ENCODE assay signal across 9 cellular contexts in the genomic region with DNA sequence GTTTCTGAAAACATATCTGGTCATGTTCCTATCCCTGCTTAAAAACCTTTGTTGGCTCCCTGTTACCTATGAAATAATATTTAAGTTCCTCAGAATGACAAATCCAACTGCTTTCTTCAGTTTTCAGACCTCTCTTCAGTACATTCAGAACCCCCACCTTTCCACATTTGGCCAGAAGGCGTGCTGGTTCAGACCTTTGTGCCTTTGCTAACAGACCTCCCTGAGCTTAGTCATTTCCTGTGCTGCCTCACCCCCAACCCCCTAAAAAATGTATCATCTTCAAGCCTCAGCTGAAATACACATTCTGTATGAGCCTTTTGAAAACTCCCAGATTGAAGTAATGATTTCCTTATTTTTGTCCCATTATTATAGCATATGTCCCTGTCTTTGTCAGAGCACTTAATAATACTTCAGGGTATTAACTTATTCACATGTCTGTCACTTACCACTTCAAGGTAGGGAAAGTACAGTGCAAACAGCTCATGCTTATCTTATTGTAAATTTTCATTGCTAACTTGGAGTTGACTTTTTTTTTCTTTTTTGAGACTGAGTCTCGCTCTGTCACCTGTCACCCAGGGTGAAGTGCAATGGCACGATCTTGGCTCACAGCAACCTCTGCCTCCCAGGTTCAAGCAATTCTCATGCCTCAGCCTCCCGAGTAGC. TPM values are rescaled to one million over a fixed set of nuclear protein-coding genes. Genes with fewer than 3 reads are reported as not detected.
DNase-seq lines count a peak whose midpoint lies in the region; ATAC-seq, FAIRE-seq and TF ChIP-seq lines count a peak whose summit lies in the region.
"Had no signal": no experiment of that assay in that cellular context is flagged by ENCODE, and none has a peak within 500 bp of the region (broad histone marks: within the 10 kb centered on the region; RNA-seq: fewer than 3 reads in every experiment).

No MANE protein-coding gene starts in this region.

- no peaks in the 10 kb centered on the region for H4K20me1 ChIP-seq in endothelial cell of umbilical vein (replicated peaks; ENCODE audit: control insufficient read depth, extremely low read depth, insufficient read depth, low read length)

- H3K27me3 ChIP-seq in endothelial cell of umbilical vein (ENCODE audit: control insufficient read depth in 2 of 2, insufficient read depth in 2 of 2, low read length in 2 of 2) (no peaks in the 10 kb centered on the region), SJCRH30 (no peaks in the 10 kb centered on the region)
- H3K27me3 ChIP-seq: right lobe of liver had no signal

- intact Hi-C loops in activated CD4-positive, alpha-beta T cell treated with anti-CD3 and anti-CD28 coated beads, Interleukin-2, amount 10 ng/mL, durations not matched to agents 24 days and 14 days (cut with micrococcal nuclease): loop anchor here (1.0 to 5.0 kb wide), 3 partner anchors 75 to 153 kb away; no protein-coding TSS in a partner anchor
- intact Hi-C loops in endothelial cell of umbilical vein (cut with micrococcal nuclease): loop anchor here (1.0 kb wide), 1 partner anchor 97 kb away; no protein-coding TSS in a partner anchor

- no peak for TF ChIP-seq POLR2A in endothelial cell of umbilical vein (IDR thresholded peaks at IDR 0.05; ENCODE audit: low read depth, low read length)

- H3K9me3 ChIP-seq in endothelial cell of umbilical vein (replicated peaks; ENCODE audit: control insufficient read depth, insufficient read depth, low read length) (no peaks in the 10 kb centered on the region), SJCRH30 (replicated peaks) (no peaks in the 10 kb centered on the region)
- H3K9me3 ChIP-seq: right lobe of liver had no signal

- no TSS peak for BruUV-seq in endothelial cell of umbilical vein (replicated peaks; lab: Mats Ljungman, UMichigan)

- no peak overlapping the region for H3K9ac ChIP-seq in endothelial cell of umbilical vein (replicated peaks; ENCODE audit: extremely low read depth, insufficient read depth, low read length)

- DNase-seq in HK-2 (ENCODE audit: unreplicated experiment): peak; percentile 68
- peak; percentile 86 for DNase-seq in activated CD4-positive, alpha-beta T cell treated with anti-CD3 and anti-CD28 coated beads, Interleukin-2, amount 10 ng/mL, durations not matched to agents 24 days and 14 days
- DNase-seq in endothelial cell of umbilical vein (ENCODE audit: low read depth, low spot score): peak; percentile 62
- DNase-seq in stimulated activated CD4-positive, alpha-beta T cell treated with anti-CD3 and anti-CD28 coated beads, Interleukin-2, amount 100 ng/mL, for 48 hours: peak; percentile 35 to 48
- no peak for DNase-seq in cerebellum (ENCODE audit: low spot score)
- DNase-seq in SJCRH30: no peak
- DNase-seq in DMS 273 (lab: John Stamatoyannopoulos, UW; ENCODE audit: unreplicated experiment): no peak

- peak; percentile 40 for FAIRE-seq in endothelial cell of umbilical vein (lab: Jason Lieb, UNC)

- peaks cover 29% of the 10 kb centered on the region for H3K4me1 Mint-ChIP-seq in activated CD4-positive, alpha-beta T cell treated with anti-CD3 and anti-CD28 coated beads, Interleukin-2, amount 10 ng/mL, durations not matched to agents 24 days and 14 days

- POLR2A ChIA-PET in endothelial cell of umbilical vein (lab: Charles Lee): interaction anchor here (1.0 kb wide), 1 partner anchor 76 kb away, joined by 4 read pairs; the partner anchor contains the start of gene ECI2

- H3K4me2 ChIP-seq in endothelial cell of umbilical vein (ENCODE audit: insufficient read depth, low read length): peak overlapping the region; percentile 24

- peak overlapping the region; percentile 53 for H3K4me3 Mint-ChIP-seq in activated CD4-positive, alpha-beta T cell treated with anti-CD3 and anti-CD28 coated beads, Interleukin-2, amount 10 ng/mL, durations not matched to agents 24 days and 14 days

- H3K27ac Mint-ChIP-seq in activated CD4-positive, alpha-beta T cell treated with anti-CD3 and anti-CD28 coated beads, Interleukin-2, amount 10 ng/mL, durations not matched to agents 24 days and 14 days: peak overlapping the region; percentile 82

- CTCF ChIA-PET in endothelial cell of umbilical vein (lab: Charles Lee): interaction anchor here (0.6 to 8.0 kb wide), 11 partner anchors 10 to 150 kb away, joined by 3 to 120 read pairs (median 4); partner anchors contain the start of gene ECI2

- H3K9me1 ChIP-seq in endothelial cell of umbilical vein (replicated peaks; ENCODE audit: control insufficient read depth, extremely low read depth, insufficient read depth, low read length): no peaks in the 10 kb centered on the region

- H3K27ac ChIP-seq in endothelial cell of umbilical vein (ENCODE audit: insufficient read depth, low read depth, low read length) (peak overlapping the region; percentile 72), SJCRH30 (no peak overlapping the region)
- H3K27ac ChIP-seq: right lobe of liver had no signal

- peaks cover 7 to 36% of the 10 kb centered on the region in 2 experiments for H3K36me3 ChIP-seq in endothelial cell of umbilical vein (ENCODE audit: control insufficient read depth in 2 of 2, extremely low read depth in 1 of 2, insufficient read depth in 2 of 2, low read length in 2 of 2)
- peaks cover 69% of the 10 kb centered on the region for H3K36me3 ChIP-seq in SJCRH30

- H3K4me1 ChIP-seq in endothelial cell of umbilical vein (ENCODE audit: control insufficient read depth, extremely low read depth, insufficient read depth, low read length) (peaks cover 22% of the 10 kb centered on the region), SJCRH30 (no peaks in the 10 kb centered on the region)
- H3K4me1 ChIP-seq: right lobe of liver had no signal

- H3K9me3 Mint-ChIP-seq in activated CD4-positive, alpha-beta T cell treated with anti-CD3 and anti-CD28 coated beads, Interleukin-2, amount 10 ng/mL, durations not matched to agents 24 days and 14 days: no peaks in the 10 kb centered on the region

- peak in 1 of 2 donors; percentile 19 for TF ChIP-seq CTCF in endothelial cell of umbilical vein (IDR thresholded peaks at IDR 0.05; ENCODE audit: extremely low read depth in 1 of 2, insufficient read depth in 1 of 2, low read depth in 1 of 2, low read length in 2 of 2)

- dilution Hi-C loops in endothelial cell of umbilical vein (cut with MboI; ENCODE audit: extremely low pct_ligation_motif_present, low sequenced_read_pairs): no loop called here

- no peaks in the 10 kb centered on the region for H3K27me3 Mint-ChIP-seq in activated CD4-positive, alpha-beta T cell treated with anti-CD3 and anti-CD28 coated beads, Interleukin-2, amount 10 ng/mL, durations not matched to agents 24 days and 14 days

- H3K4me3 ChIP-seq in endothelial cell of umbilical vein (replicated peaks in 1 of 3; ENCODE audit: insufficient read depth in 1 of 3, low read depth in 1 of 3, low read length in 3 of 3): no peak overlapping the region
- H3K4me3 ChIP-seq in SJCRH30: no peak overlapping the region
- H3K4me3 ChIP-seq: right lobe of liver had no signal

- H3K79me2 ChIP-seq in endothelial cell of umbilical vein (ENCODE audit: control insufficient read depth, insufficient read depth, low read length): peaks cover 3% of the 10 kb centered on the region

- no peak overlapping the region for H2AFZ ChIP-seq in endothelial cell of umbilical vein (ENCODE audit: low read depth, low read length)

- peaks cover 59% of the 10 kb centered on the region for H3K36me3 Mint-ChIP-seq in activated CD4-positive, alpha-beta T cell treated with anti-CD3 and anti-CD28 coated beads, Interleukin-2, amount 10 ng/mL, durations not matched to agents 24 days and 14 days (ENCODE audit: low read depth)

- ATAC-seq in GM21825 (IDR thresholded peaks at IDR 0.05; ENCODE audit: unreplicated experiment): no peak

TF ChIP-seq in endothelial cell of umbilical vein, 7 proteins besides CTCF, POLR2A, EP300 and RAD21:
- no peak for TF ChIP-seq MYC (IDR thresholded peaks at IDR 0.05; ENCODE audit: low read depth, low read length)
- TF ChIP-seq JUN (IDR thresholded peaks at IDR 0.05; ENCODE audit: borderline replicate concordance, insufficient read depth, insufficient read length, low read depth): peak; percentile 48
- no peak for TF ChIP-seq EZH2 (IDR thresholded peaks at IDR 0.05; ENCODE audit: borderline replicate concordance, low read depth, low read length, severe bottlenecking)
- TF ChIP-seq FOS (IDR thresholded peaks at IDR 0.05; ENCODE audit: borderline replicate concordance, insufficient read depth, low read length): peak; percentile 87
- TF ChIP-seq GATA2 (IDR thresholded peaks at IDR 0.05; ENCODE audit: insufficient read depth, insufficient read length, low read depth, low read length): no peak
- TF ChIP-seq MAX (IDR thresholded peaks at IDR 0.05; ENCODE audit: insufficient read depth, insufficient read length): no peak
- peak; percentile 25 for TF ChIP-seq POLR2AphosphoS5 (IDR thresholded peaks at IDR 0.05; ENCODE audit: insufficient read depth, low read depth, low read length)

RNA-seq across cellular contexts. Expression of gene FAM217A, which starts 19.7 kb away (rescaled TPM):
- not detected in 2 replicates for total RNA-seq in activated CD4-positive, alpha-beta T cell treated with anti-CD3 and anti-CD28 coated beads, Interleukin-2, amount 10 ng/mL, durations not matched to agents 24 days and 14 days
- total RNA-seq in endothelial cell of umbilical vein (not detected in 2 replicates), cerebellum (not detected)
- polyA plus RNA-seq in endothelial cell of umbilical vein: not detected in 2 replicates
- polyA plus RNA-seq in endothelial cell of umbilical vein (2011; cell fraction: cytosol; rRNA removed): not detected in 2 replicates
- not detected in 2 replicates for polyA plus RNA-seq in endothelial cell of umbilical vein (2011; cell fraction: nucleus; rRNA removed)
- not detected in 2 replicates for polyA plus RNA-seq in endothelial cell of umbilical vein (2012)
- polyA minus RNA-seq in endothelial cell of umbilical vein: not detected in 2 replicates
- not detected for polyA minus RNA-seq in endothelial cell of umbilical vein (2011; cell fraction: cytosol; rRNA and poly(A)+ RNA removed)
- polyA minus RNA-seq in endothelial cell of umbilical vein (2011; cell fraction: nucleus; rRNA and poly(A)+ RNA removed): not detected in 2 replicates
- total RNA-seq in SJCRH30 (2014; rRNA removed; shearing (Covaris generic)): not detected in 2 replicates
- total RNA-seq: right lobe of liver had no signal

Comparison
In these comparisons a context has a peak if more than half of its experiments do, and no peak if none do; other contexts are left out.
1. DNase-seq: peak in HK-2 (single experiment), activated CD4-positive, alpha-beta T cell treated with anti-CD3 and anti-CD28 coated beads, Interleukin-2, amount 10 ng/mL, durations not matched to agents 24 days and 14 days (single experiment), endothelial cell of umbilical vein (single experiment) and stimulated activated CD4-positive, alpha-beta T cell treated with anti-CD3 and anti-CD28 coated beads, Interleukin-2, amount 100 ng/mL, for 48 hours (2 of 2); none in cerebellum (single experiment), SJCRH30 (0 of 2) and DMS 273 (single experiment).